ENCODE assay signal across 16 cellular contexts in genomic region chr20:12976720-12977633, GRCh38.
"Had no signal": no experiment of that assay in that cellular context is flagged by ENCODE, and none has a peak within 500 bp of the region (broad histone marks: within the 10 kb centered on the region; RNA-seq: fewer than 3 reads in every experiment).

No MANE protein-coding gene starts in this region.

- H3K4me1 ChIP-seq: foreskin keratinocyte had no signal

- H3K27me3 ChIP-seq: foreskin keratinocyte had no signal

- H3K9me3 ChIP-seq: mucosa of descending colon had no signal

- H3K27ac ChIP-seq: foreskin keratinocyte had no signal

- FAIRE-seq: endothelial cell of umbilical vein had no signal

- H3K4me3 ChIP-seq: mucosa of descending colon had no signal

- DNase-seq: activated CD4-positive, alpha-beta T cell treated with anti-CD3 and anti-CD28 coated beads, Interleukin-2, amount 50 U/mL, for 4 hours; activated naive CD4-positive, alpha-beta T cell; activated naive CD8-positive, alpha-beta T cell treated with anti-CD3 and anti-CD28 coated beads, Interleukin-2, amount 10 ng/mL, durations not matched to agents 7 days and 5 days; activated T-cell treated with anti-CD3 and anti-CD28 coated beads for 4 hours; cerebellar nuclear complex; effector CD8-positive, alpha-beta T cell; foreskin keratinocyte; glutamatergic neuron; mucosa of descending colon; naive thymus-derived CD4-positive, alpha-beta T cell; retina; stimulated activated CD4-positive, alpha-beta T cell treated with anti-CD3 and anti-CD28 coated beads, Interleukin-15, amount 100 ng/mL, for 24 hours; stimulated activated CD4-positive, alpha-beta T cell treated with anti-CD3 and anti-CD28 coated beads, Interleukin-4, amount 100 ng/mL, for 1 hour; stimulated activated naive CD8-positive, alpha-beta T cell treated with anti-CD3 and anti-CD28 coated beads, Interleukin-15, Interleukin-2, amounts not matched to agents 100 U/mL and 50 U/mL, for 24 hours had no signal

- ATAC-seq: activated CD4-positive, CD25-positive, alpha-beta regulatory T cell treated with anti-CD3 and anti-CD28 coated beads, Interleukin-2, amount 50 U/mL, for 24 hours; foreskin keratinocyte; mucosa of descending colon; naive thymus-derived CD4-positive, alpha-beta T cell; stimulated activated naive CD8-positive, alpha-beta T cell treated with anti-CD3 and anti-CD28 coated beads, Interleukin-15, Interleukin-2, amounts not matched to agents 100 U/mL and 50 U/mL, for 24 hours had no signal
